ENCODE assay signal across 8 cellular contexts in the genomic region with DNA sequence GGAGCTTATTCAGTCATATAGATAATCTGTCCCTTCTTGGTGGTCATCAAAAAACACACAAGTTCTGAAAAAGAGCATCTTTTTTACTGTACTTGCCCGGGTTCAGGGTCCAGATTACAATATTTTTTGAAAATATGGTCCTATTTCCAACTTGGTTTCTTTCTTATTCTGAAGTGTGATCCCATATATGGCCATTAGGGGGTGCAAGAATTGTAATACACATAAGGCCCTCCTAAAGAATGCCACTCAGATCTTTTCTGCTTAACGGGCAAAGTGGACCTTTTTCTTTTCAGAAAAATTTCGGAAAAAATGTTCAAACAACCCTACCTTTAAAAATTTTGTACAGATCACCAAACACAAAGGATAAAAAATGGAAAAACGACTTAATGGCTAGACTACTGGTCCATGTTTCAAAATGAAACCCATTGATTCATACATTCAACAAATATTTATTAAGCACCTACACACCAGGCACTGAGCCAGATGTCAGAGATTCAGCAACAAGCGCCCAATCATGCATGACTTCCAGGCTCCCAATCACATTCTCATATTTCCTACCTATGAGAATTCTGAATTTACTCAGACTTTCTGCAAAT.
DNase-seq lines count a peak whose midpoint lies in the region; ATAC-seq and TF ChIP-seq lines count a peak whose summit lies in the region.

No MANE protein-coding gene starts in this region.

- no peak overlapping the region for H3K27ac Mint-ChIP-seq in nephron progenitor cell
- no peak overlapping the region for H3K27ac Mint-ChIP-seq in stimulated activated naive CD8-positive, alpha-beta T cell treated with anti-CD3 and anti-CD28 coated beads, Interleukin-15, amount 100 ng/mL, for 72 hours

- TF ChIP-seq CTCF in LNCaP clone FGC (IDR thresholded peaks at IDR 0.05; ENCODE audit: control insufficient read depth, extremely low read depth, insufficient read depth) (peak; percentile 59), choroid plexus epithelial cell (conservative IDR thresholded peaks at IDR 0.05; ENCODE audit: low read depth, low read length) (peak; percentile 70), nephron progenitor cell (IDR thresholded peaks at IDR 0.05) (peak; percentile 67)

- peak; percentile 20 for DNase-seq in Ammon's horn (ENCODE audit: low spot score)
- no peak for DNase-seq in LNCaP clone FGC (ENCODE audit: low read depth)
- peak; percentile 72 for DNase-seq in choroid plexus epithelial cell (ENCODE audit: low read depth)
- DNase-seq in nephron progenitor cell, result no peak
- no peak for DNase-seq in activated effector memory CD4-positive, alpha-beta T cell treated with anti-CD3 and anti-CD28 coated beads, Interleukin-2, amount 50 U/mL, for 16 hours
- no peak for DNase-seq in stimulated activated naive CD8-positive, alpha-beta T cell treated with anti-CD3 and anti-CD28 coated beads, Interleukin-15, amount 100 ng/mL, for 72 hours
- no peak for DNase-seq in amygdala (lab: John Stamatoyannopoulos, UW)

- peaks cover 1% of the 10 kb centered on the region for H3K36me3 Mint-ChIP-seq in nephron progenitor cell (ENCODE audit: low read depth)

- H3K4me1 Mint-ChIP-seq in nephron progenitor cell, result no peaks in the 10 kb centered on the region
- no peaks in the 10 kb centered on the region for H3K4me1 Mint-ChIP-seq in stimulated activated naive CD8-positive, alpha-beta T cell treated with anti-CD3 and anti-CD28 coated beads, Interleukin-15, amount 100 ng/mL, for 72 hours

- H3K4me3 ChIP-seq in LNCaP clone FGC (ENCODE audit: low read depth, low read length) (no peak overlapping the region), choroid plexus epithelial cell (ENCODE audit: low read depth, low read length) (no peak overlapping the region)

- ATAC-seq in GM18511 (IDR thresholded peaks at IDR 0.05; ENCODE audit: unreplicated experiment), result peak; percentile 80
- no peak for ATAC-seq in stimulated activated naive CD8-positive, alpha-beta T cell treated with anti-CD3 and anti-CD28 coated beads, Interleukin-15, amount 100 ng/mL, for 72 hours

- H3K4me3 Mint-ChIP-seq in nephron progenitor cell, result no peak overlapping the region
- no peak overlapping the region for H3K4me3 Mint-ChIP-seq in stimulated activated naive CD8-positive, alpha-beta T cell treated with anti-CD3 and anti-CD28 coated beads, Interleukin-15, amount 100 ng/mL, for 72 hours

- peaks cover 14% of the 10 kb centered on the region for H3K9me3 Mint-ChIP-seq in nephron progenitor cell
- H3K9me3 Mint-ChIP-seq in stimulated activated naive CD8-positive, alpha-beta T cell treated with anti-CD3 and anti-CD28 coated beads, Interleukin-15, amount 100 ng/mL, for 72 hours, result no peaks in the 10 kb centered on the region

- H3K27me3 Mint-ChIP-seq in nephron progenitor cell (ENCODE audit: low read depth, poor library complexity), result peaks cover 5% of the 10 kb centered on the region
- H3K27me3 Mint-ChIP-seq in stimulated activated naive CD8-positive, alpha-beta T cell treated with anti-CD3 and anti-CD28 coated beads, Interleukin-15, amount 100 ng/mL, for 72 hours, result no peaks in the 10 kb centered on the region

Comparison
In these comparisons a context has a peak if more than half of its experiments do, and no peak if none do; other contexts are left out.
1. DNase-seq: peak in Ammon's horn (single experiment) and choroid plexus epithelial cell (single experiment); none in LNCaP clone FGC (single experiment), nephron progenitor cell (single experiment), activated effector memory CD4-positive, alpha-beta T cell treated with anti-CD3 and anti-CD28 coated beads, Interleukin-2, amount 50 U/mL, for 16 hours (single experiment), stimulated activated naive CD8-positive, alpha-beta T cell treated with anti-CD3 and anti-CD28 coated beads, Interleukin-15, amount 100 ng/mL, for 72 hours (0 of 2) and amygdala (0 of 56).
2. Peak in every context shown above with its lines, with median percentiles within 50 percentile points of each other: CTCF ChIP-seq.